In genomic region chr19:5607318-5608270, GRCh38 we compare ENCODE assay signal across 2 cellular contexts.
TF ChIP-seq lines count a peak whose summit lies in the region.

No MANE protein-coding gene starts in this region.

TF ChIP-seq in HepG2, 621 proteins besides CTCF, POLR2A, EP300 and RAD21:
- TF ChIP-seq RBFOX2 (IDR thresholded peaks at IDR 0.05; ENCODE audit: low read depth, low read length) (0 out of 2 replicates have a peak, but pooled peaks have one; percentile 17), NFE2L1 (CRISPR knock-in tag; IDR thresholded peaks at IDR 0.05; ENCODE audit: borderline replicate concordance) (no peak), ZNF331 (CRISPR knock-in tag; IDR thresholded peaks at IDR 0.05) (no peak), SMARCC2 (IDR thresholded peaks at IDR 0.05) (no peak)

TF ChIP-seq in SK-N-SH, 30 proteins besides CTCF, POLR2A, EP300 and RAD21:
- TF ChIP-seq MXI1 (IDR thresholded peaks at IDR 0.05; ENCODE audit: low read depth, low read length) = no peak
- TF ChIP-seq SMC3 (IDR thresholded peaks at IDR 0.05; ENCODE audit: low read depth, low read length) = no peak
- TF ChIP-seq POLR2AphosphoS5 (IDR thresholded peaks at IDR 0.05; ENCODE audit: low read depth, low read length) = no peak
